ENCODE assay signal across 17 cellular contexts in the genomic region with DNA sequence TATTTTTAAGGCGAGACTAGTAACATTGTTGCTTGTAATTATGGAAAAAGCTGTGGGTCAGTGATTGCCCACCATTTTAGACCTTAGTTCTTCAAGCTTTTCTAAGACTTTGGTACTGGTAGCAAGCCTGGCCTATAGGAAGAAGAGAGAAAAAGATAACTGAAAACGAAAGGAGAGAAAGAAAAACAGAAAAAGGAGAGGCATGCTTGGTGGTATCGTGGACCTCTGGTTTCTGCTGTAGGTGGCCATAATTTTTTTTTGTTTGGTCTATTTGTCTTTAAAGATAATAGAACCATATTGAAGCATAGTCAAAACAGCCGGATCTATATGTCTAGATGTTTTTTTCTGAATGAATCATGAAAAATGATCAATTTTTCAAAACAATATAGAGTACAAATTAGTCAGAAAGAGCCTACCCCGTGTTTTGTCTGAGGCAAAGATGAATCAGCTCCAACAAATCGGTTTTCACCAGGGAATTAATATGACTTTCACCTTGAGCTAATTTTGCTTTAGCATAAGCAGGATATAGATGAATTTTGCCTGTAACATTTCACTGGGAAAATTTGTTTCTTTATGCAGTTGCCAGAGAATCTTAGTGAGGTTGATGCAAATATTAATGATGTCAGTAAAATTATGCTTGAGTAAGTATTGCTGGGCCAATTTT. TPM values are rescaled to one million over a fixed set of nuclear protein-coding genes. Genes with fewer than 3 reads are reported as not detected.
"Had no signal": no experiment of that assay in that cellular context is flagged by ENCODE, and none has a peak within 500 bp of the region (broad histone marks: within the 10 kb centered on the region; RNA-seq: fewer than 3 reads in every experiment).

No MANE protein-coding gene starts in this region.

- H3K4me3 ChIP-seq: ascending aorta, lung, upper lobe of right lung had no signal

- H3K27me3 ChIP-seq: ascending aorta, upper lobe of right lung had no signal

- H3K4me3 Mint-ChIP-seq: activated CD4-positive, alpha-beta T cell treated with anti-CD3 and anti-CD28 coated beads, Interleukin-2, amount 10 ng/mL, durations not matched to agents 7 days and 5 days; mesothelial cell of epicardium; nephron had no signal

- H3K4me1 ChIP-seq: ascending aorta, parathyroid adenoma, upper lobe of right lung had no signal

- H3K9me3 Mint-ChIP-seq: activated CD4-positive, alpha-beta T cell treated with anti-CD3 and anti-CD28 coated beads, Interleukin-2, amount 10 ng/mL, durations not matched to agents 7 days and 5 days; mesothelial cell of epicardium; nephron had no signal

- H3K9ac ChIP-seq: parathyroid adenoma had no signal

- H3K36me3 ChIP-seq: ascending aorta, upper lobe of right lung had no signal

- H2AFZ ChIP-seq: parathyroid adenoma had no signal

- H3K4me1 Mint-ChIP-seq: activated CD4-positive, alpha-beta T cell treated with anti-CD3 and anti-CD28 coated beads, Interleukin-2, amount 10 ng/mL, durations not matched to agents 7 days and 5 days; mesothelial cell of epicardium had no signal

- H3K27ac Mint-ChIP-seq: activated CD4-positive, alpha-beta T cell treated with anti-CD3 and anti-CD28 coated beads, Interleukin-2, amount 10 ng/mL, durations not matched to agents 7 days and 5 days; mesothelial cell of epicardium; nephron had no signal

- H3K36me3 Mint-ChIP-seq: mesothelial cell of epicardium had no signal

- H3K27ac ChIP-seq: ascending aorta, parathyroid adenoma, upper lobe of right lung had no signal

- H3K79me2 ChIP-seq: parathyroid adenoma had no signal

- H3K9me3 ChIP-seq: ascending aorta, upper lobe of right lung had no signal

- H3K27me3 Mint-ChIP-seq: activated CD4-positive, alpha-beta T cell treated with anti-CD3 and anti-CD28 coated beads, Interleukin-2, amount 10 ng/mL, durations not matched to agents 7 days and 5 days had no signal

- DNase-seq: activated CD4-positive, alpha-beta T cell treated with anti-CD3 and anti-CD28 coated beads, Interleukin-2, amount 10 ng/mL, durations not matched to agents 7 days and 5 days; activated CD8-positive, alpha-beta memory T cell treated with anti-CD3 and anti-CD28 coated beads for 24 hours; activated CD8-positive, alpha-beta memory T cell treated with anti-CD3 and anti-CD28 coated beads, Interleukin-2, amount 50 U/mL, for 48 hours; activated effector memory CD4-positive, alpha-beta T cell treated with anti-CD3 and anti-CD28 coated beads, Interleukin-2, amount 50 U/mL, for 16 hours; activated naive CD4-positive, alpha-beta T cell treated with anti-CD3 and anti-CD28 coated beads, Interleukin-2, amount 50 U/mL, for 16 hours; activated T-cell treated with anti-CD3 and anti-CD28 coated beads, Interleukin-2, amount 50 U/mL, for 48 hours; cerebellar nuclear complex; kidney; stimulated activated naive CD4-positive, alpha-beta T cell; upper lobe of right lung had no signal

RNA-seq across cellular contexts. Expression of a gene that starts 45.7 kb away (rescaled TPM):
- total RNA-seq: activated CD4-positive, alpha-beta T cell treated with anti-CD3 and anti-CD28 coated beads, Interleukin-2, amount 10 ng/mL, durations not matched to agents 7 days and 5 days; fibroblast of lung; T-helper 1 cell treated with Interleukin-12 subunit alpha and Interleukin-12 subunit beta and Interleukin-4 antibody, amounts not matched to agents 30 ng/mL and 1 ng/mL, for 36 hours had no signal
